In the genomic region with DNA sequence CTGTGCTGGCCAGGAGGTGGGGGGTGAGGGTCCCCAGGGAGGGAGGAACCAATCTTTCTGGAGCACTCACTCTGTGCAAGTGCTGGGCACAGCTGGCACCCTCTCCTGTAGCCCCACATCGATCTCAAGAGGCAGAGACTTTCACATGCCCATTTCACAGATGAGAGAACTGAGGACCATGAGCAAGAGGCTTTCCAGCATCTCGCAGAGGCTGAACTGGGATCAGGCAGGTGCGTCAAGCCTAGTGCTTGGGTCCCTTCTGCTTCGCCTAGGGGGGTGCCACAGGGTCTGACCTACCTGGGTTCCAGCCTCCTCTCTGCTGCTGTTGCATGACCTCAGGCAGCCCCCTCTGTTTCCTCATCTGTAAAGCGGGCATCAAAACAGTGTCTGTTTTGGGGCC, we compare ENCODE assay signal across 1 cellular context.
TF ChIP-seq lines count a peak whose summit lies in the region.

No MANE protein-coding gene starts in this region.

TF ChIP-seq in K562, 482 proteins besides CTCF, POLR2A, EP300 and RAD21:
- TF ChIP-seq RBM25 (IDR thresholded peaks at IDR 0.05; ENCODE audit: low read depth, low read length, severe bottlenecking) (peak; percentile 62), CBX1 (IDR thresholded peaks at IDR 0.05; ENCODE audit: low read depth) (no peak)
